ENCODE assay signal across 22 cellular contexts in genomic region chr15:71242292-71242691, GRCh38.
"Had no signal": no experiment of that assay in that cellular context is flagged by ENCODE, and none has a peak within 500 bp of the region (broad histone marks: within the 10 kb centered on the region; RNA-seq: fewer than 3 reads in every experiment).

No MANE protein-coding gene starts in this region.

- H3K36me3 ChIP-seq: cardiac muscle cell had no signal

- H3K4me3 Mint-ChIP-seq: activated CD4-positive, alpha-beta T cell treated with anti-CD3 and anti-CD28 coated beads, Interleukin-2, amount 10 ng/mL, durations not matched to agents 24 days and 14 days; activated CD8-positive, alpha-beta memory T cell treated with anti-CD3 and anti-CD28 coated beads, Interleukin-2, amount 10 ng/mL, durations not matched to agents 7 days and 5 days; activated naive CD8-positive, alpha-beta T cell treated with anti-CD3 and anti-CD28 coated beads, Interleukin-2, amount 50 U/mL, for 24 hours; activated T-cell treated with anti-CD3 and anti-CD28 coated beads, Interleukin-2, amount 50 U/mL, for 24 hours; activated T-helper 1 cell treated with anti-CD3 and anti-CD28 coated beads, Interleukin-12 subunit alpha, Interleukin-12 subunit beta, Interleukin-2, Interleukin-4 antibody, amounts not matched to agents 30 ng/mL and 10 ng/mL and 1 ng/mL, durations not matched to agents 14 hours and 24 hours and 36 hours; T-helper 17 cell; WTC11 had no signal

- H3K4me1 Mint-ChIP-seq: activated CD4-positive, alpha-beta T cell treated with anti-CD3 and anti-CD28 coated beads, Interleukin-2, amount 10 ng/mL, durations not matched to agents 24 days and 14 days; activated CD8-positive, alpha-beta memory T cell treated with anti-CD3 and anti-CD28 coated beads, Interleukin-2, amount 10 ng/mL, durations not matched to agents 7 days and 5 days; activated naive CD8-positive, alpha-beta T cell treated with anti-CD3 and anti-CD28 coated beads, Interleukin-2, amount 50 U/mL, for 24 hours had no signal

- H2AFZ ChIP-seq: PC-9 had no signal

- H3K9me3 Mint-ChIP-seq: activated CD4-positive, alpha-beta T cell treated with anti-CD3 and anti-CD28 coated beads, Interleukin-2, amount 10 ng/mL, durations not matched to agents 24 days and 14 days; activated naive CD4-positive, alpha-beta T cell treated with anti-CD3 and anti-CD28 coated beads, Interleukin-2, amount 50 U/mL, for 72 hours; activated naive CD8-positive, alpha-beta T cell treated with anti-CD3 and anti-CD28 coated beads, Interleukin-2, amount 50 U/mL, for 24 hours; activated T-cell treated with anti-CD3 and anti-CD28 coated beads, Interleukin-2, amount 50 U/mL, for 24 hours; activated T-helper 1 cell treated with anti-CD3 and anti-CD28 coated beads, Interleukin-12 subunit alpha, Interleukin-12 subunit beta, Interleukin-2, Interleukin-4 antibody, amounts not matched to agents 30 ng/mL and 10 ng/mL and 1 ng/mL, durations not matched to agents 14 hours and 24 hours and 36 hours had no signal

- H3K27me3 ChIP-seq: brain microvascular endothelial cell, cardiac muscle cell had no signal

- ATAC-seq: activated CD8-positive, alpha-beta memory T cell treated with anti-CD3 and anti-CD28 coated beads, Interleukin-2, amount 10 ng/mL, durations not matched to agents 7 days and 5 days; activated naive CD4-positive, alpha-beta T cell treated with anti-CD3 and anti-CD28 coated beads, Interleukin-2, amount 50 U/mL, for 72 hours; activated naive CD8-positive, alpha-beta T cell treated with anti-CD3 and anti-CD28 coated beads, Interleukin-2, amount 50 U/mL, for 24 hours; T-helper 17 cell; WTC11 had no signal

- H3K4me3 ChIP-seq: cardiac muscle cell, PC-9 had no signal

- H3K4me2 ChIP-seq: PC-9 had no signal

- H3K27ac Mint-ChIP-seq: activated CD4-positive, alpha-beta T cell treated with anti-CD3 and anti-CD28 coated beads, Interleukin-2, amount 10 ng/mL, durations not matched to agents 24 days and 14 days; activated CD8-positive, alpha-beta memory T cell treated with anti-CD3 and anti-CD28 coated beads, Interleukin-2, amount 10 ng/mL, durations not matched to agents 7 days and 5 days; activated naive CD4-positive, alpha-beta T cell treated with anti-CD3 and anti-CD28 coated beads, Interleukin-2, amount 50 U/mL, for 72 hours; activated naive CD8-positive, alpha-beta T cell treated with anti-CD3 and anti-CD28 coated beads, Interleukin-2, amount 50 U/mL, for 24 hours; activated T-cell treated with anti-CD3 and anti-CD28 coated beads, Interleukin-2, amount 50 U/mL, for 24 hours; activated T-helper 1 cell treated with anti-CD3 and anti-CD28 coated beads, Interleukin-12 subunit alpha, Interleukin-12 subunit beta, Interleukin-2, Interleukin-4 antibody, amounts not matched to agents 30 ng/mL and 10 ng/mL and 1 ng/mL, durations not matched to agents 14 hours and 24 hours and 36 hours; T-helper 17 cell; WTC11 had no signal

- H3K36me3 Mint-ChIP-seq: activated CD8-positive, alpha-beta memory T cell treated with anti-CD3 and anti-CD28 coated beads, Interleukin-2, amount 10 ng/mL, durations not matched to agents 7 days and 5 days; activated naive CD4-positive, alpha-beta T cell treated with anti-CD3 and anti-CD28 coated beads, Interleukin-2, amount 50 U/mL, for 72 hours; WTC11 had no signal

- DNase-seq: activated CD4-positive, alpha-beta T cell treated with anti-CD3 and anti-CD28 coated beads, Interleukin-2, amount 10 ng/mL, durations not matched to agents 24 days and 14 days; activated CD4-positive, alpha-beta T cell treated with anti-CD3 and anti-CD28 coated beads, Interleukin-2, amount 50 U/mL, for 48 hours; activated CD4-positive, CD25-positive, alpha-beta regulatory T cell treated with anti-CD3 and anti-CD28 coated beads, Interleukin-2, amount 50 U/mL, for 72 hours; activated CD8-positive, alpha-beta memory T cell treated with anti-CD3 and anti-CD28 coated beads, Interleukin-2, amount 10 ng/mL, durations not matched to agents 7 days and 5 days; activated effector memory CD4-positive, alpha-beta T cell treated with anti-CD3 and anti-CD28 coated beads, Interleukin-2, amount 50 U/mL, for 16 hours; activated naive CD4-positive, alpha-beta T cell treated with Interleukin-2 at 50 U/mL for 16 hours; activated naive CD8-positive, alpha-beta T cell treated with anti-CD3 and anti-CD28 coated beads, Interleukin-2, amount 50 U/mL, for 24 hours; activated T-cell treated with anti-CD3 and anti-CD28 coated beads, Interleukin-2, amount 50 U/mL, for 24 hours; brain microvascular endothelial cell; Kasumi-1; NCI-H1048; NCI-H2029 treated with DMSO at 0.1 percent for 48 hours; NCI-H345; NCI-H524; PC-9; SIG-M5; T-helper 17 cell; T-helper 9 cell had no signal

- H3K27me3 Mint-ChIP-seq: activated CD4-positive, alpha-beta T cell treated with anti-CD3 and anti-CD28 coated beads, Interleukin-2, amount 10 ng/mL, durations not matched to agents 24 days and 14 days; activated CD8-positive, alpha-beta memory T cell treated with anti-CD3 and anti-CD28 coated beads, Interleukin-2, amount 10 ng/mL, durations not matched to agents 7 days and 5 days had no signal

- H3K27ac ChIP-seq: brain microvascular endothelial cell, cardiac muscle cell, PC-9 had no signal
